In genomic region chr12:32201096-32201495, GRCh38 we compare ENCODE assay signal across 22 cellular contexts.
"Had no signal": no experiment of that assay in that cellular context is flagged by ENCODE, and none has a peak within 500 bp of the region (broad histone marks: within the 10 kb centered on the region; RNA-seq: fewer than 3 reads in every experiment).

No MANE protein-coding gene starts in this region.

- H3K4me1 Mint-ChIP-seq: immature natural killer cell had no signal

- ATAC-seq: gastroesophageal sphincter; left cardiac atrium; lower lobe of right lung; natural killer cell treated with Interleukin-12 subunit alpha and Interleukin-12 subunit beta and Interleukin-15 and Interleukin-18, amount 100 ng/mL, for 72 hours; sciatic nerve; stimulated activated memory B cell treated with anti-CD40 and anti-IgM and Interleukin-4, amounts not matched to agents 10 μg/mL and 1 μg/mL and 100 μg/mL, for 72 hours; upper lobe of right lung had no signal

- DNase-seq: cortex of kidney; dorsolateral prefrontal cortex; effector CD8-positive, alpha-beta T cell; immature natural killer cell; kidney; left cardiac atrium; left ventricle myocardium inferior; lower lobe of right lung; mesenchymal stem cell; midbrain; posterior cingulate gyrus; spleen; stimulated activated CD4-positive, alpha-beta T cell treated with anti-CD3 and anti-CD28 coated beads, Interleukin-15, amount 100 ng/mL, for 24 hours; stimulated activated CD4-positive, alpha-beta T cell treated with anti-CD3 and anti-CD28 coated beads, Interleukin-1b, Interleukin-23, amount 100 ng/mL, for 48 hours; stimulated activated CD4-positive, alpha-beta T cell treated with anti-CD3 and anti-CD28 coated beads, Interleukin-4, amount 100 ng/mL, for 24 hours; testis; upper lobe of right lung had no signal

- H3K9me3 Mint-ChIP-seq: natural killer cell treated with Interleukin-12 subunit alpha and Interleukin-12 subunit beta and Interleukin-15 and Interleukin-18, amount 100 ng/mL, for 72 hours had no signal

- H3K4me3 Mint-ChIP-seq: immature natural killer cell; natural killer cell treated with Interleukin-12 subunit alpha and Interleukin-12 subunit beta and Interleukin-15 and Interleukin-18, amount 100 ng/mL, for 72 hours; stimulated activated memory B cell treated with anti-CD40 and anti-IgM and Interleukin-4, amounts not matched to agents 10 μg/mL and 1 μg/mL and 100 μg/mL, for 72 hours; stimulated activated naive CD8-positive, alpha-beta T cell treated with anti-CD3 and anti-CD28 coated beads, Interleukin-15, Interleukin-2, amounts not matched to agents 100 ng/mL and 50 ng/mL, for 24 hours had no signal

- H3K27ac Mint-ChIP-seq: immature natural killer cell; natural killer cell treated with Interleukin-12 subunit alpha and Interleukin-12 subunit beta and Interleukin-15 and Interleukin-18, amount 100 ng/mL, for 72 hours; stimulated activated memory B cell treated with anti-CD40 and anti-IgM and Interleukin-4, amounts not matched to agents 10 μg/mL and 1 μg/mL and 100 μg/mL, for 72 hours; stimulated activated naive CD8-positive, alpha-beta T cell treated with anti-CD3 and anti-CD28 coated beads, Interleukin-15, Interleukin-2, amounts not matched to agents 100 ng/mL and 50 ng/mL, for 24 hours had no signal

- H3K27me3 Mint-ChIP-seq: natural killer cell treated with Interleukin-12 subunit alpha and Interleukin-12 subunit beta and Interleukin-15 and Interleukin-18, amount 100 ng/mL, for 72 hours; stimulated activated memory B cell treated with anti-CD40 and anti-IgM and Interleukin-4, amounts not matched to agents 10 μg/mL and 1 μg/mL and 100 μg/mL, for 72 hours; stimulated activated naive CD8-positive, alpha-beta T cell treated with anti-CD3 and anti-CD28 coated beads, Interleukin-15, Interleukin-2, amounts not matched to agents 100 ng/mL and 50 ng/mL, for 24 hours had no signal
